ENCODE assay signal across 1 cellular context in genomic region chr10:115604627-115605026, GRCh38.
TF ChIP-seq lines count a peak whose summit lies in the region.

No MANE protein-coding gene starts in this region.

TF ChIP-seq in SK-N-SH, 30 proteins besides CTCF, POLR2A, EP300 and RAD21 (continued from another document):
- TF ChIP-seq, protein P1, sequence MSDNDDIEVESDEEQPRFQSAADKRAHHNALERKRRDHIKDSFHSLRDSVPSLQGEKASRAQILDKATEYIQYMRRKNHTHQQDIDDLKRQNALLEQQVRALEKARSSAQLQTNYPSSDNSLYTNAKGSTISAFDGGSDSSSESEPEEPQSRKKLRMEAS (IDR thresholded peaks at IDR 0.05; ENCODE audit: low read depth) = no peak
- no peak for TF ChIP-seq MXI1 (IDR thresholded peaks at IDR 0.05; ENCODE audit: low read depth, low read length)
- TF ChIP-seq FOXJ3 (CRISPR knock-in tag; IDR thresholded peaks at IDR 0.05) = no peak
- no peak for TF ChIP-seq NFIC (IDR thresholded peaks at IDR 0.05; ENCODE audit: borderline replicate concordance)
- TF ChIP-seq PBX3 (IDR thresholded peaks at IDR 0.05) = no peak
- no peak for TF ChIP-seq CHD2 (IDR thresholded peaks at IDR 0.05; ENCODE audit: low read length, partially characterized antibody)
- no peak for TF ChIP-seq ELF1 (IDR thresholded peaks at IDR 0.05)
- TF ChIP-seq RFX5 (IDR thresholded peaks at IDR 0.05; ENCODE audit: low read length) = no peak
- no peak for TF ChIP-seq MEF2A (IDR thresholded peaks at IDR 0.05; ENCODE audit: borderline replicate concordance, low read depth)
